8 cellular contexts compared by ENCODE assay signal in genomic region chr3:46979958-46980497, GRCh38. TPM values are rescaled to one million over a fixed set of nuclear protein-coding genes. Genes with fewer than 3 reads are reported as not detected.
DNase-seq lines count a peak whose midpoint lies in the region; ATAC-seq and FAIRE-seq lines count a peak whose summit lies in the region.

No MANE protein-coding gene starts in this region.

- H3K27ac ChIP-seq in skin epidermis = peak overlapping the region; percentile 45 to 98 (median 90)

- no peaks in the 10 kb centered on the region for H3K27me3 Mint-ChIP-seq in activated CD4-positive, alpha-beta memory T cell treated with anti-CD3 and anti-CD28 coated beads, Interleukin-2, amount 10 ng/mL, durations not matched to agents 7 days and 5 days

- ATAC-seq in HG03039 (IDR thresholded peaks at IDR 0.05; ENCODE audit: unreplicated experiment) (peak; percentile 1), left ventricle myocardium superior (no peak), GM21737 (IDR thresholded peaks at IDR 0.05; ENCODE audit: unreplicated experiment) (no peak)

- no peaks in the 10 kb centered on the region for H3K9me3 Mint-ChIP-seq in activated CD4-positive, alpha-beta memory T cell treated with anti-CD3 and anti-CD28 coated beads, Interleukin-2, amount 10 ng/mL, durations not matched to agents 7 days and 5 days

- no peak for FAIRE-seq in HTR-8/SVneo (lab: Jason Lieb, UNC)

- intact Hi-C loops in left ventricle myocardium superior (cut with micrococcal nuclease) = no loop called here

- H3K4me1 Mint-ChIP-seq in activated CD4-positive, alpha-beta memory T cell treated with anti-CD3 and anti-CD28 coated beads, Interleukin-2, amount 10 ng/mL, durations not matched to agents 7 days and 5 days = peaks cover 63% of the 10 kb centered on the region

- POLR2A ChIA-PET in activated CD4-positive, alpha-beta memory T cell treated with anti-CD3 and anti-CD28 coated beads, Interleukin-2, amount 10 ng/mL, durations not matched to agents 7 days and 5 days (lab: Charles Lee) = interaction anchor here (0.6 to 7.7 kb wide), 22 partner anchors 8 to 1320 kb away, joined by 3 to 64 read pairs (median 4); partner anchors contain the start of genes KIF9, KLHL18 and SMARCC1

- H3K4me3 ChIP-seq in skin epidermis = peak overlapping the region; percentile 47 to 80 (median 64)

- H3K27ac Mint-ChIP-seq in activated CD4-positive, alpha-beta memory T cell treated with anti-CD3 and anti-CD28 coated beads, Interleukin-2, amount 10 ng/mL, durations not matched to agents 7 days and 5 days = peak overlapping the region; percentile 92

- peaks cover 30% of the 10 kb centered on the region for H3K36me3 Mint-ChIP-seq in activated CD4-positive, alpha-beta memory T cell treated with anti-CD3 and anti-CD28 coated beads, Interleukin-2, amount 10 ng/mL, durations not matched to agents 7 days and 5 days (ENCODE audit: low read depth)

- peak; percentile 43 for DNase-seq in NCI-H146 (lab: John Stamatoyannopoulos, UW)
- no peak for DNase-seq in NCI-H146 treated with DMSO at 0.1 percent for 48 hours (lab: John Stamatoyannopoulos, UW; ENCODE audit: unreplicated experiment)
- no peak for DNase-seq in activated CD4-positive, alpha-beta memory T cell treated with anti-CD3 and anti-CD28 coated beads, Interleukin-2, amount 10 ng/mL, durations not matched to agents 7 days and 5 days
- peak; percentile 52 for DNase-seq in left ventricle myocardium superior
- DNase-seq in HTR-8/SVneo (ENCODE audit: insufficient read length, low spot score) = no peak

- CTCF ChIA-PET in activated CD4-positive, alpha-beta memory T cell treated with anti-CD3 and anti-CD28 coated beads, Interleukin-2, amount 10 ng/mL, durations not matched to agents 7 days and 5 days (lab: Charles Lee) = interaction anchor here (0.5 to 2.5 kb wide), 10 partner anchors 8 to 401 kb away, joined by 3 to 9 read pairs (median 4); partner anchors contain the start of gene PTPN23

- peak overlapping the region; percentile 89 for H3K4me3 Mint-ChIP-seq in activated CD4-positive, alpha-beta memory T cell treated with anti-CD3 and anti-CD28 coated beads, Interleukin-2, amount 10 ng/mL, durations not matched to agents 7 days and 5 days

RNA-seq across cellular contexts. Expression of gene NBEAL2, which starts 0.6 kb away (rescaled TPM):
- total RNA-seq in activated CD4-positive, alpha-beta memory T cell treated with anti-CD3 and anti-CD28 coated beads, Interleukin-2, amount 10 ng/mL, durations not matched to agents 7 days and 5 days = 100 to 1,000 TPM; 254 to 267 TPM
- total RNA-seq in left ventricle myocardium superior = 11.4 TPM

RNA-seq across cellular contexts. Expression of gene CCDC12, which starts 3.5 kb away (rescaled TPM):
- 10 to 100 TPM; 55.0 to 56.7 TPM for total RNA-seq in activated CD4-positive, alpha-beta memory T cell treated with anti-CD3 and anti-CD28 coated beads, Interleukin-2, amount 10 ng/mL, durations not matched to agents 7 days and 5 days
- 29.6 TPM for total RNA-seq in left ventricle myocardium superior

Comparison
In these comparisons a context has a peak if more than half of its experiments do, and no peak if none do; other contexts are left out.
1. DNase-seq: peak in NCI-H146 (single experiment) and left ventricle myocardium superior (single experiment); none in NCI-H146 treated with DMSO at 0.1 percent for 48 hours (single experiment), activated CD4-positive, alpha-beta memory T cell treated with anti-CD3 and anti-CD28 coated beads, Interleukin-2, amount 10 ng/mL, durations not matched to agents 7 days and 5 days (single experiment) and HTR-8/SVneo (single experiment).
2. RNA of gene NBEAL2, which starts 0.6 kb away (total RNA-seq): 254 to 267 TPM in activated CD4-positive, alpha-beta memory T cell treated with anti-CD3 and anti-CD28 coated beads, Interleukin-2, amount 10 ng/mL, durations not matched to agents 7 days and 5 days; 11.4 TPM in left ventricle myocardium superior (single experiment); every median in the first group is over 10 times any median in the second.